ENCODE assay signal across 16 cellular contexts in genomic region chr1:11515403-11516300, GRCh38. TPM values are rescaled to one million over a fixed set of nuclear protein-coding genes. Genes with fewer than 3 reads are reported as not detected.
DNase-seq lines count a peak whose midpoint lies in the region; FAIRE-seq and TF ChIP-seq lines count a peak whose summit lies in the region.
"Had no signal": no experiment of that assay in that cellular context is flagged by ENCODE, and none has a peak within 500 bp of the region (broad histone marks: within the 10 kb centered on the region; RNA-seq: fewer than 3 reads in every experiment).

No MANE protein-coding gene starts in this region.

- no peaks in the 10 kb centered on the region for H3F3A ChIP-seq in neural progenitor cell (ENCODE audit: low read depth)

- H2BK120ac ChIP-seq in H1 (replicated peaks; ENCODE audit: low read depth, low read length): no peak overlapping the region

- no peak overlapping the region for H4K91ac ChIP-seq in H1 (replicated peaks; ENCODE audit: insufficient read length, low read length)

- H3K23me2 ChIP-seq in H1 (ENCODE audit: low read depth, low read length): no peaks in the 10 kb centered on the region; the same call in 1 of the 2 replicates

- no peak overlapping the region for H3K23ac ChIP-seq in H1 (ENCODE audit: insufficient read length)

- POLR2A ChIA-PET in H1 (lab: Charles Lee; ENCODE audit: partially characterized antibody): no interaction called here

- H3K4ac ChIP-seq in H1 (replicated peaks; ENCODE audit: insufficient read length, low read depth, low read length): no peak overlapping the region

- no peak overlapping the region for H3K27ac Mint-ChIP-seq in activated T-cell treated with anti-CD3 and anti-CD28 coated beads, Interleukin-2, amount 50 U/mL, for 24 hours
- peak overlapping the region; percentile 85 for H3K27ac Mint-ChIP-seq in neural progenitor cell

- TF ChIP-seq EP300 in H1 (IDR thresholded peaks at IDR 0.05; ENCODE audit: borderline replicate concordance in 1 of 2, low read depth in 2 of 2, low read length in 2 of 2): no peak

- WGBS in H1 (ENCODE audit: extremely low coverage in 1 of 2, insufficient coverage in 1 of 2, insufficient read length in 1 of 2, insufficient replicate concordance in 2 of 2, low coverage in 1 of 2, low lambda C conversion rate in 2 of 2, missing lambda C conversion rate in 1 of 2), 2 experiments: 89% methylated on average over 21 of the region's 21 CpGs; no CpG with 5 or more reads in 1 of the 2 experiments

- no peak for TF ChIP-seq CTCF in H1 (IDR thresholded peaks at IDR 0.05; ENCODE audit: control extremely low read depth in 1 of 3, insufficient read depth in 1 of 3, low read depth in 1 of 3, low read length in 3 of 3)
- TF ChIP-seq CTCF in neural progenitor cell (IDR thresholded peaks at IDR 0.05): no peak

- H3K9me3 ChIP-seq in H1 (ENCODE audit: insufficient read depth in 2 of 2, low read depth in 1 of 2, low read length in 1 of 2): no peaks in the 10 kb centered on the region
- no peaks in the 10 kb centered on the region for H3K9me3 ChIP-seq in neural progenitor cell (ENCODE audit: low read depth)
- H3K9me3 ChIP-seq: HAP-1 had no signal

- H3K9ac ChIP-seq in H1 (replicated peaks in 1 of 4; ENCODE audit: extremely low read depth in 1 of 4, low read depth in 3 of 4, low read length in 3 of 4): no peak overlapping the region
- H3K9ac ChIP-seq in neural progenitor cell: no peak overlapping the region
- H3K9ac ChIP-seq: BLaER1 treated with 17β-estradiol and CSF1 and Interleukin-3, amounts not matched to agents 10 nM and 100 nM had no signal

- no peak overlapping the region for H2AFZ ChIP-seq in H1 (ENCODE audit: low read length)
- no peak overlapping the region for H2AFZ ChIP-seq in neural progenitor cell (replicated peaks)

- H3K4me2 ChIP-seq in H1 (ENCODE audit: insufficient read depth in 1 of 2, low read depth in 2 of 2, low read length in 2 of 2) (no peak overlapping the region), neural progenitor cell (no peak overlapping the region)
- H3K4me2 ChIP-seq: BLaER1 treated with 17β-estradiol and CSF1 and Interleukin-3, amounts not matched to agents 10 nM and 100 nM had no signal

- no peak overlapping the region for H3K56ac ChIP-seq in H1 (replicated peaks; ENCODE audit: insufficient read length, low read depth, low read length)

- no peaks in the 10 kb centered on the region for H3K36me3 Mint-ChIP-seq in activated T-cell treated with anti-CD3 and anti-CD28 coated beads, Interleukin-2, amount 50 U/mL, for 24 hours (ENCODE audit: low read depth)
- peaks cover 30% of the 10 kb centered on the region for H3K36me3 Mint-ChIP-seq in neural progenitor cell

- peaks cover 9% of the 10 kb centered on the region for H3K27me3 Mint-ChIP-seq in activated T-cell treated with anti-CD3 and anti-CD28 coated beads, Interleukin-2, amount 50 U/mL, for 24 hours
- H3K27me3 Mint-ChIP-seq in neural progenitor cell (ENCODE audit: insufficient read depth, low read depth): peaks cover 2% of the 10 kb centered on the region

- H3K79me1 ChIP-seq in H1 (ENCODE audit: low read depth, low read length): no peaks in the 10 kb centered on the region

- H3K36me3 ChIP-seq in H1 (ENCODE audit: control insufficient read depth in 2 of 4, insufficient read depth in 4 of 4, low read length in 3 of 4) (no peaks in the 10 kb centered on the region; a peak in 1 of 8 replicates), neural progenitor cell (no peaks in the 10 kb centered on the region)
- H3K36me3 ChIP-seq: HAP-1 had no signal

- no peaks in the 10 kb centered on the region for H3K79me2 ChIP-seq in H1 (ENCODE audit: control insufficient read depth in 1 of 2, insufficient read depth in 2 of 2, low read length in 2 of 2)
- H3K79me2 ChIP-seq in neural progenitor cell (ENCODE audit: low read depth): no peaks in the 10 kb centered on the region

- peak; percentile 15 for DNase-seq in activated T-cell treated with anti-CD3 and anti-CD28 coated beads, Interleukin-2, amount 50 U/mL, for 24 hours
- DNase-seq in activated T-cell treated with anti-CD3 and anti-CD28 coated beads, Interleukin-2, amount 50 U/mL, for 1 hour: no peak
- DNase-seq in H1 (ENCODE audit: low read depth in 1 of 2, low spot score in 2 of 2): no peak
- DNase-seq in neural progenitor cell (ENCODE audit: low spot score): no peak
- no peak for DNase-seq in urothelium cell line (ENCODE audit: low spot score)
- no peak for DNase-seq in HUDEP-2 (lab: John Stamatoyannopoulos, UW; ENCODE audit: unreplicated experiment in 76 of 76)
- no peak for DNase-seq in UCSD-AML1 (lab: John Stamatoyannopoulos, UW; ENCODE audit: unreplicated experiment)
- no peak for DNase-seq in middle frontal gyrus (ENCODE audit: extremely low spot score, low spot score)
- DNase-seq: 8988T, NCI-H1436 treated with DMSO at 0.1 percent for 48 hours, NCI-H2081, NCI-H2227 treated with DMSO at 0.1 percent for 48 hours, NCI-H526 had no signal

- CTCF ChIA-PET in H1 (lab: Charles Lee; ENCODE audit: partially characterized antibody): interaction anchor here (0.6 to 1.8 kb wide), 3 partner anchors 14 to 55 kb away, joined by 3 to 4 read pairs (median 4); no protein-coding TSS in a partner anchor

- H4K5ac ChIP-seq in H1 (ENCODE audit: insufficient read length, low read depth, low read length): no peak overlapping the region

- H2BK12ac ChIP-seq in H1 (ENCODE audit: low read depth, low read length): no peak overlapping the region

- H3K27ac ChIP-seq in H1 (ENCODE audit: low read depth, low read length) (no peak overlapping the region), neural progenitor cell (no peak overlapping the region)
- H3K27ac ChIP-seq: BLaER1 treated with 17β-estradiol and CSF1 and Interleukin-3, amounts not matched to agents 10 nM and 100 nM had no signal

- FAIRE-seq in H1 (lab: Jason Lieb, UNC) (no peak), urothelium cell line (lab: Jason Lieb, UNC) (peak; percentile 32)

- no peak overlapping the region for H2AK5ac ChIP-seq in H1 (ENCODE audit: low read depth, low read length)

- H3K4me1 Mint-ChIP-seq in activated T-cell treated with anti-CD3 and anti-CD28 coated beads, Interleukin-2, amount 50 U/mL, for 24 hours (ENCODE audit: low read depth): no peaks in the 10 kb centered on the region
- H3K4me1 Mint-ChIP-seq in neural progenitor cell: peaks cover 2% of the 10 kb centered on the region

- H3K4me3 Mint-ChIP-seq in activated T-cell treated with anti-CD3 and anti-CD28 coated beads, Interleukin-2, amount 50 U/mL, for 24 hours: no peak overlapping the region
- H3K4me3 Mint-ChIP-seq in neural progenitor cell: no peak overlapping the region

- H3K4me1 ChIP-seq in H1 (replicated peaks in 1 of 4; ENCODE audit: control insufficient read depth in 3 of 4, insufficient read depth in 4 of 4, low read length in 3 of 4): no peaks in the 10 kb centered on the region
- H3K4me1 ChIP-seq in neural progenitor cell: no peaks in the 10 kb centered on the region
- H3K4me1 ChIP-seq: HAP-1 had no signal

- no peak overlapping the region for H2BK20ac ChIP-seq in H1 (ENCODE audit: low read length)

- no peaks in the 10 kb centered on the region for H3K27me3 ChIP-seq in H1 (replicated peaks in 1 of 4; ENCODE audit: control insufficient read depth in 3 of 4, extremely low read depth in 1 of 4, insufficient read depth in 3 of 4, low read length in 3 of 4)
- H3K27me3 ChIP-seq in neural progenitor cell: no peaks in the 10 kb centered on the region
- H3K27me3 ChIP-seq: BLaER1 treated with 17β-estradiol and CSF1 and Interleukin-3, amounts not matched to agents 10 nM and 100 nM had no signal

- peaks cover 11% of the 10 kb centered on the region for H3K9me3 Mint-ChIP-seq in activated T-cell treated with anti-CD3 and anti-CD28 coated beads, Interleukin-2, amount 50 U/mL, for 24 hours
- peaks cover 3% of the 10 kb centered on the region for H3K9me3 Mint-ChIP-seq in neural progenitor cell

- H4K8ac ChIP-seq in H1 (ENCODE audit: extremely low read depth, insufficient read depth, low read length): peak overlapping the region; percentile 2; the same call in 1 of the 2 replicates

- H3K14ac ChIP-seq in H1 (ENCODE audit: insufficient read length): no peak overlapping the region

- no peak for TF ChIP-seq POLR2A in H1 (IDR thresholded peaks at IDR 0.05; ENCODE audit: control extremely low read depth in 1 of 2, low read depth in 2 of 2, low read length in 2 of 2)

- H3K18ac ChIP-seq in H1 (ENCODE audit: extremely low read depth, low read length): no peak overlapping the region

- H2BK15ac ChIP-seq in H1 (ENCODE audit: low read length): no peak overlapping the region

- 0 out of 2 replicates have a peak overlapping the region, but pooled peaks have one; percentile 12 for H2BK5ac ChIP-seq in H1 (ENCODE audit: low read depth, low read length)

- no peak overlapping the region for H3K4me3 ChIP-seq in H1 (ENCODE audit: extremely low read depth in 1 of 4, insufficient read depth in 2 of 4, low read depth in 3 of 4, low read length in 4 of 4)
- no peak overlapping the region for H3K4me3 ChIP-seq in neural progenitor cell
- H3K4me3 ChIP-seq: BLaER1 treated with 17β-estradiol and CSF1 and Interleukin-3, amounts not matched to agents 10 nM and 100 nM; HAP-1 had no signal

- H4K20me1 ChIP-seq in H1 (replicated peaks in 1 of 2; ENCODE audit: control insufficient read depth in 1 of 2, insufficient read depth in 2 of 2, low read length in 2 of 2): no peaks in the 10 kb centered on the region
- no peaks in the 10 kb centered on the region for H4K20me1 ChIP-seq in neural progenitor cell (ENCODE audit: low read depth)
- H4K20me1 ChIP-seq: BLaER1 treated with 17β-estradiol and CSF1 and Interleukin-3, amounts not matched to agents 10 nM and 100 nM had no signal

- no peak for TF ChIP-seq RAD21 in H1 (IDR thresholded peaks at IDR 0.05 in 1 of 2, conservative IDR thresholded peaks at IDR 0.05 in 1 of 2; ENCODE audit: low read depth in 2 of 2, low read length in 2 of 2)

TF ChIP-seq in H1, 55 proteins besides CTCF, POLR2A, EP300 and RAD21 (continues in another document):
- no peak for TF ChIP-seq E2F6 (IDR thresholded peaks at IDR 0.05)
- no peak for TF ChIP-seq SIRT6 (IDR thresholded peaks at IDR 0.05; ENCODE audit: low read length)

RNA-seq across cellular contexts. Expression of gene DISP3, which starts 36.7 kb away (rescaled TPM):
- 4.6 and 5.3 TPM in 2 replicates for total RNA-seq in H1 (2021; fragmentation: NEBNext Ultra II Directional; extraction: Animal tissue kit (Norgen Biotek cat#: 25700))
- polyA plus RNA-seq in H1 (2011; rRNA removed): 3.4 and 4.3 TPM in 2 replicates
- polyA plus RNA-seq in H1 (2011; cell fraction: cytosol; rRNA removed): 2.5 TPM
- polyA plus RNA-seq in H1 (2011; cell fraction: nucleus; rRNA removed): 10.2 TPM
- polyA plus RNA-seq in H1 (2012, experiment 1 of 2): 1.4 to 4.2 TPM (median 3.9 TPM) in 4 replicates
- polyA plus RNA-seq in H1 (2012, experiment 2 of 2): 2.9 TPM
- polyA plus RNA-seq in H1 (2013, experiment 1 of 2): 3.8 TPM
- polyA plus RNA-seq in H1 (2013, experiment 2 of 2): 2.9 TPM
- polyA minus RNA-seq in H1 (2011; rRNA and poly(A)+ RNA removed): 3.5 and 4.4 TPM in 2 replicates
- 3.3 TPM for polyA minus RNA-seq in H1 (2011; cell fraction: cytosol; rRNA and poly(A)+ RNA removed)
- 10.2 TPM for polyA minus RNA-seq in H1 (2011; cell fraction: nucleus; rRNA and poly(A)+ RNA removed)
- total RNA-seq in neural progenitor cell (ENCODE audit: low replicate concordance): 2.0 and 3.4 TPM in 2 replicates
- total RNA-seq: RPMI7951 had no signal
